18 cellular contexts compared by ENCODE assay signal in genomic region chr2:217456016-217456415, GRCh38.
DNase-seq lines count a peak whose midpoint lies in the region; ATAC-seq, FAIRE-seq and TF ChIP-seq lines count a peak whose summit lies in the region.
"Had no signal": no experiment of that assay in that cellular context is flagged by ENCODE, and none has a peak within 500 bp of the region (broad histone marks: within the 10 kb centered on the region; RNA-seq: fewer than 3 reads in every experiment).

No MANE protein-coding gene starts in this region.

- POLR2A ChIA-PET in IMR-90 (lab: Charles Lee; ENCODE audit: unreplicated experiment), result interaction anchor here (0.7 kb wide), 1 partner anchor 762 kb away, joined by 8 read pairs; no protein-coding TSS in a partner anchor

- H2AFZ ChIP-seq in IMR-90 (replicated peaks; ENCODE audit: low read length, poor library complexity), result no peak overlapping the region
- H2AFZ ChIP-seq in astrocyte (ENCODE audit: low read depth, low read length), result no peak overlapping the region
- H2AFZ ChIP-seq: GM23338 had no signal

- no peak overlapping the region for H2BK15ac ChIP-seq in IMR-90 (ENCODE audit: low read depth, low read length)

- in situ Hi-C loops in IMR-90 (cut with MboI; ENCODE audit: low sequenced_read_pairs), result no loop called here

- H2AK5ac ChIP-seq in IMR-90 (ENCODE audit: low read depth, low read length), result no peak overlapping the region

- H3K27ac ChIP-seq in IMR-90 (ENCODE audit: insufficient read depth, low read length) (no peak overlapping the region), astrocyte (ENCODE audit: low read depth, low read length) (no peak overlapping the region), WERI-Rb-1 (no peak overlapping the region)
- H3K27ac ChIP-seq: A549, C4-2B had no signal

- TF ChIP-seq CTCF in IMR-90 (conservative IDR thresholded peaks at IDR 0.05; ENCODE audit: low read depth, low read length), result no peak
- TF ChIP-seq CTCF in astrocyte (IDR thresholded peaks at IDR 0.05; ENCODE audit: insufficient read depth, low read depth, low read length), result no peak
- TF ChIP-seq CTCF in WERI-Rb-1 (IDR thresholded peaks at IDR 0.05; ENCODE audit: low read depth, low read length), result no peak

- H4K91ac ChIP-seq in IMR-90 (ENCODE audit: insufficient read depth, low read depth, low read length), result 0 out of 2 replicates have a peak overlapping the region, but pooled peaks have one; percentile 61

- H2BK120ac ChIP-seq in IMR-90 (ENCODE audit: low read depth, low read length), result 0 out of 2 replicates have a peak overlapping the region, but pooled peaks have one; percentile 13

- no peak overlapping the region for H2BK20ac ChIP-seq in IMR-90 (ENCODE audit: low read depth, low read length)

- H3K36me3 ChIP-seq in IMR-90 (ENCODE audit: control insufficient read depth, insufficient read depth, low read length) (no peaks in the 10 kb centered on the region), astrocyte (ENCODE audit: insufficient read depth, low read length) (no peaks in the 10 kb centered on the region), WERI-Rb-1 (no peaks in the 10 kb centered on the region)
- H3K36me3 ChIP-seq: BE2C had no signal

- H3K9me3 Mint-ChIP-seq in astrocyte (ENCODE audit: unreplicated experiment), result peaks cover 2% of the 10 kb centered on the region
- H3K9me3 Mint-ChIP-seq in stimulated activated naive CD8-positive, alpha-beta T cell treated with anti-CD3 and anti-CD28 coated beads, Interleukin-15, amount 100 ng/mL, for 72 hours, result peaks cover 0 to 11% of the 10 kb centered on the region in 2 donors
- H3K9me3 Mint-ChIP-seq: GM23338 had no signal

- no peak overlapping the region for H3K27ac Mint-ChIP-seq in astrocyte (ENCODE audit: unreplicated experiment)
- no peak overlapping the region for H3K27ac Mint-ChIP-seq in stimulated activated naive CD8-positive, alpha-beta T cell treated with anti-CD3 and anti-CD28 coated beads, Interleukin-15, amount 100 ng/mL, for 72 hours
- H3K27ac Mint-ChIP-seq: CD8-positive, alpha-beta T cell; GM23338; H9 had no signal

- intact Hi-C loops in IMR-90 (cut with micrococcal nuclease), result no loop called here

- H3K4me1 ChIP-seq in IMR-90 (ENCODE audit: control insufficient read depth, insufficient read depth, low read length) (peaks cover 11% of the 10 kb centered on the region), astrocyte (ENCODE audit: insufficient read depth, low read length) (peaks cover 25% of the 10 kb centered on the region)

- no peak overlapping the region for H3K9ac ChIP-seq in IMR-90 (ENCODE audit: low read depth, low read length)
- H3K9ac ChIP-seq in astrocyte (ENCODE audit: low read length), result no peak overlapping the region

- no peak overlapping the region for H4K5ac ChIP-seq in IMR-90 (ENCODE audit: low read depth, low read length)

- no peaks in the 10 kb centered on the region for H3K79me1 ChIP-seq in IMR-90 (ENCODE audit: low read depth in 1 of 2, low read length in 2 of 2)

- dilution Hi-C loops in IMR-90 (cut with HindIII; ENCODE audit: low sequenced_read_pairs, unreplicated experiment), result no loop called here

- H3K4me1 Mint-ChIP-seq in astrocyte (ENCODE audit: low read depth, unreplicated experiment), result peaks cover 26% of the 10 kb centered on the region
- H3K4me1 Mint-ChIP-seq in stimulated activated naive CD8-positive, alpha-beta T cell treated with anti-CD3 and anti-CD28 coated beads, Interleukin-15, amount 100 ng/mL, for 72 hours, result peaks cover 12% of the 10 kb centered on the region
- H3K4me1 Mint-ChIP-seq: GM23338 had no signal

- no peak overlapping the region for H2AK9ac ChIP-seq in IMR-90 (replicated peaks; ENCODE audit: low read depth, low read length, poor library complexity)

- BruUV-seq in IMR-90 (replicated peaks; lab: Mats Ljungman, UMichigan), result no TSS peak

- H3K79me2 ChIP-seq in astrocyte (ENCODE audit: insufficient read depth, low read length), result no peaks in the 10 kb centered on the region

- H3K27me3 ChIP-seq in IMR-90 (ENCODE audit: control insufficient read depth, insufficient read depth, low read length) (no peaks in the 10 kb centered on the region), astrocyte (ENCODE audit: insufficient read depth, low read length) (no peaks in the 10 kb centered on the region), WERI-Rb-1 (ENCODE audit: insufficient read depth, low read depth, severe bottlenecking) (no peaks in the 10 kb centered on the region)
- H3K27me3 ChIP-seq: BE2C had no signal

- peak; percentile 34 for FAIRE-seq in astrocyte (lab: Jason Lieb, UNC)
- FAIRE-seq: A549, D721Med, G401.6, GM12891 had no signal

- no peak for TF ChIP-seq RAD21 in IMR-90 (IDR thresholded peaks at IDR 0.05; ENCODE audit: low read length)

- no peak overlapping the region; a peak in 1 of 4 replicates for H4K8ac ChIP-seq in IMR-90 (ENCODE audit: low read depth in 2 of 2, low read length in 2 of 2)

- ATAC-seq in IMR-90 (ENCODE audit: low read depth), result peak; percentile 51; the same call in 1 of the 2 replicates
- no peak for ATAC-seq in stimulated activated naive CD8-positive, alpha-beta T cell treated with anti-CD3 and anti-CD28 coated beads, Interleukin-15, amount 100 ng/mL, for 72 hours
- ATAC-seq: A549; CD8-positive, alpha-beta T cell; GM23338 had no signal

- H3K4me3 ChIP-seq in IMR-90 (ENCODE audit: insufficient read depth, low read depth, low read length) (no peak overlapping the region), astrocyte (ENCODE audit: insufficient read depth, low read depth, low read length) (no peak overlapping the region), WERI-Rb-1 (ENCODE audit: low read depth, low read length) (no peak overlapping the region)
- H3K4me3 ChIP-seq: A549, GM23338 had no signal

- H3K4me3 Mint-ChIP-seq in astrocyte (ENCODE audit: unreplicated experiment), result no peak overlapping the region
- no peak overlapping the region for H3K4me3 Mint-ChIP-seq in stimulated activated naive CD8-positive, alpha-beta T cell treated with anti-CD3 and anti-CD28 coated beads, Interleukin-15, amount 100 ng/mL, for 72 hours
- H3K4me3 Mint-ChIP-seq: CD8-positive, alpha-beta T cell; GM23338; H9 had no signal

- H3K27me3 Mint-ChIP-seq in astrocyte (ENCODE audit: low read depth, unreplicated experiment), result no peaks in the 10 kb centered on the region
- no peaks in the 10 kb centered on the region for H3K27me3 Mint-ChIP-seq in stimulated activated naive CD8-positive, alpha-beta T cell treated with anti-CD3 and anti-CD28 coated beads, Interleukin-15, amount 100 ng/mL, for 72 hours

- no peak overlapping the region for H3K4ac ChIP-seq in IMR-90 (ENCODE audit: low read depth, low read length)

- 100% methylated on average over 1 of the region's 2 CpGs; no CpG with 5 or more reads in 1 of the 2 experiments for WGBS in IMR-90 (ENCODE audit: extremely low coverage in 2 of 2, insufficient read length in 1 of 2), 2 experiments

- peak overlapping the region; percentile 34; the same call in 1 of the 2 replicates for H3K23ac ChIP-seq in IMR-90 (ENCODE audit: low read depth, low read length)

- peaks cover 2% of the 10 kb centered on the region for H3K36me3 Mint-ChIP-seq in astrocyte (ENCODE audit: low read depth, unreplicated experiment)

- H3K14ac ChIP-seq in IMR-90 (replicated peaks; ENCODE audit: low read depth, low read length), result no peak overlapping the region

- H4K20me1 ChIP-seq in IMR-90 (ENCODE audit: insufficient read depth, low read length) (no peaks in the 10 kb centered on the region), astrocyte (ENCODE audit: insufficient read depth, low read length) (no peaks in the 10 kb centered on the region)

- TF ChIP-seq POLR2A in IMR-90 (IDR thresholded peaks at IDR 0.05; ENCODE audit: low read depth, low read length), result no peak

- DNase-seq in IMR-90 (peak; percentile 59), astrocyte (ENCODE audit: low read depth) (peak; percentile 46), iris pigment epithelial cell (ENCODE audit: low read depth) (peak; percentile 28), GOT3 (lab: John Stamatoyannopoulos, UW) (no peak), DMS153 treated with DMSO at 0.1 percent for 48 hours (lab: John Stamatoyannopoulos, UW; ENCODE audit: unreplicated experiment) (no peak), WERI-Rb-1 (no peak)
- DNase-seq in stimulated activated naive CD8-positive, alpha-beta T cell treated with anti-CD3 and anti-CD28 coated beads, Interleukin-15, amount 100 ng/mL, for 72 hours, result no peak
- DNase-seq: BE2C; CD8-positive, alpha-beta T cell; COR-L47; DMS53; H9 had no signal

- CTCF ChIA-PET in IMR-90 (lab: Yijun Ruan, JAX), result no interaction called here

- H3K4me2 ChIP-seq in IMR-90 (ENCODE audit: low read depth, low read length) (no peak overlapping the region), astrocyte (ENCODE audit: low read length) (no peak overlapping the region)
- H3K4me2 ChIP-seq: A549, GM23338 had no signal

- H3K9me3 ChIP-seq in IMR-90 (ENCODE audit: control insufficient read depth, insufficient read depth, low read length) (no peaks in the 10 kb centered on the region), astrocyte (ENCODE audit: insufficient read depth, low read depth, low read length) (no peaks in the 10 kb centered on the region), WERI-Rb-1 (ENCODE audit: severe bottlenecking) (no peaks in the 10 kb centered on the region)
- H3K9me3 ChIP-seq: A549, BE2C had no signal

- H3K56ac ChIP-seq in IMR-90 (ENCODE audit: extremely low read depth, insufficient read depth, low read length), result no peak overlapping the region

- H3K9me1 ChIP-seq in IMR-90 (ENCODE audit: insufficient read depth, low read length), result peaks cover 6% of the 10 kb centered on the region; the same call in 1 of the 2 replicates

- peak overlapping the region; percentile 62; the same call in 1 of the 2 replicates for H3K18ac ChIP-seq in IMR-90 (ENCODE audit: low read depth, low read length)

- H2BK5ac ChIP-seq in IMR-90 (ENCODE audit: low read depth, low read length, poor library complexity, severe bottlenecking), result no peak overlapping the region

TF ChIP-seq in IMR-90, 13 proteins besides CTCF, POLR2A, EP300 and RAD21 (continues in another document):
- TF ChIP-seq, protein P1, sequence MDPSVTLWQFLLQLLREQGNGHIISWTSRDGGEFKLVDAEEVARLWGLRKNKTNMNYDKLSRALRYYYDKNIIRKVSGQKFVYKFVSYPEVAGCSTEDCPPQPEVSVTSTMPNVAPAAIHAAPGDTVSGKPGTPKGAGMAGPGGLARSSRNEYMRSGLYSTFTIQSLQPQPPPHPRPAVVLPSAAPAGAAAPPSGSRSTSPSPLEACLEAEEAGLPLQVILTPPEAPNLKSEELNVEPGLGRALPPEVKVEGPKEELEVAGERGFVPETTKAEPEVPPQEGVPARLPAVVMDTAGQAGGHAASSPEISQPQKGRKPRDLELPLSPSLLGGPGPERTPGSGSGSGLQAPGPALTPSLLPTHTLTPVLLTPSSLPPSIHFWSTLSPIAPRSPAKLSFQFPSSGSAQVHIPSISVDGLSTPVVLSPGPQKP (IDR thresholded peaks at IDR 0.05; ENCODE audit: borderline replicate concordance, low read depth, low read length), result no peak
- TF ChIP-seq MAFK (IDR thresholded peaks at IDR 0.05; ENCODE audit: low read depth, low read length) (no peak), FOS (IDR thresholded peaks at IDR 0.05; ENCODE audit: low read depth, low read length) (no peak)

Comparison
In these comparisons a context has a peak if more than half of its experiments do, and no peak if none do; other contexts are left out.
1. DNase-seq: peak in IMR-90 (single experiment), astrocyte (single experiment) and iris pigment epithelial cell (single experiment); none in GOT3 (single experiment), stimulated activated naive CD8-positive, alpha-beta T cell treated with anti-CD3 and anti-CD28 coated beads, Interleukin-15, amount 100 ng/mL, for 72 hours (0 of 2), DMS153 treated with DMSO at 0.1 percent for 48 hours (single experiment) and WERI-Rb-1 (single experiment).